In the genomic region with DNA sequence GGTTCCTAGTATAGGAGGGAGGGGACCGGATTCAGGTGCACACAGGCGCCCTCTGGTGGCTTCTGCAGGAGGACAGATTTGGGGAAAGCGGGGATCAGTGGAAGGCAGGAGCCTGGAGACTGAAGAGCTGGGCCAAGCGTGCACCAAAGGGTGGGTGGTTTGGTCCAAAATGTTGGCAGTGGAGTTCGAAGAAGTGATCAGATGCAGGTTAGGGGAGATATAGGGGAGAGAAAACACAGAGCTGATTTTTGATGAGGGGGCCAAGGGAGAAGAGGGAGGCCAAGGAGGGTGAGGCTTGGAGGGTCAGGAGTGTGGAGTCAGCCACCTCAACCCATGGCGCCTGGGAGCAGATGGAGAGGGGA, we compare ENCODE assay signal across 8 cellular contexts. TPM values are rescaled to one million over a fixed set of nuclear protein-coding genes. Genes with fewer than 3 reads are reported as not detected.
DNase-seq lines count a peak whose midpoint lies in the region; ATAC-seq, FAIRE-seq and TF ChIP-seq lines count a peak whose summit lies in the region.

No MANE protein-coding gene starts in this region.

- 6 to 13% methylated on average over 6 of the region's 6 CpGs for WGBS in GM23248 (ENCODE audit: low coverage in 1 of 2, low lambda C conversion rate in 2 of 2, missing lambda C conversion rate in 2 of 2), 2 experiments

- no peak for ATAC-seq in GM18870 (IDR thresholded peaks at IDR 0.05; ENCODE audit: unreplicated experiment)

- H3K27ac ChIP-seq in GM23248: no peak overlapping the region
- peak overlapping the region; percentile 60 for H3K27ac ChIP-seq in WERI-Rb-1
- H3K27ac ChIP-seq in breast epithelium: peak overlapping the region; percentile 29 to 79
- H3K27ac ChIP-seq in kidney (ENCODE audit: low read depth in 2 of 2, low read length in 2 of 2): no peak overlapping the region

- in situ Hi-C loops in GM23248 (cut with MboI): no loop called here

- H3K9me3 ChIP-seq in GM23248 (ENCODE audit: low read depth) (no peaks in the 10 kb centered on the region), WERI-Rb-1 (ENCODE audit: severe bottlenecking) (no peaks in the 10 kb centered on the region), breast epithelium (no peaks in the 10 kb centered on the region), kidney (ENCODE audit: control insufficient read depth in 1 of 2, low read length in 2 of 2) (no peaks in the 10 kb centered on the region)

- H3K27me3 ChIP-seq in GM23248 (replicated peaks; ENCODE audit: insufficient read depth): no peaks in the 10 kb centered on the region
- H3K27me3 ChIP-seq in WERI-Rb-1 (ENCODE audit: insufficient read depth, low read depth, severe bottlenecking): no peaks in the 10 kb centered on the region
- no peaks in the 10 kb centered on the region for H3K27me3 ChIP-seq in breast epithelium

- no peaks in the 10 kb centered on the region for H3K79me2 ChIP-seq in GM23248 (ENCODE audit: insufficient read depth)

- intact Hi-C loops in breast epithelium (cut with DNase I; ENCODE audit: low total_unique reads): loop anchor here (5.0 kb wide), 1 partner anchor 147 kb away; the partner anchor contains the start of gene DNM2
- intact Hi-C loops in kidney (cut with DNase I): no loop called here

- peaks cover 15% of the 10 kb centered on the region for H3F3A ChIP-seq in GM23248 (ENCODE audit: insufficient read depth)

- H4K20me1 ChIP-seq in GM23248 (ENCODE audit: insufficient read depth): no peaks in the 10 kb centered on the region

- DNase-seq in AG08396 (ENCODE audit: low spot score) (peak; percentile 87), GM23248 (peak; percentile 87), NCI-H2171 treated with DMSO at 0.1 percent for 48 hours (lab: John Stamatoyannopoulos, UW) (peak; percentile 76), WERI-Rb-1 (peak; percentile 87), breast epithelium (ENCODE audit: low spot score in 2 of 2) (peak; percentile 64 to 88), kidney (peak; percentile 93)
- DNase-seq in stimulated activated CD4-positive, alpha-beta T cell treated with anti-CD3 and anti-CD28 coated beads, Interleukin-15, amount 100 ng/mL, for 48 hours (ENCODE audit: low read depth in 2 of 2): peak; percentile 63 to 78

- 0 out of 2 replicates have a peak, but pooled peaks cover 11% of the 10 kb centered on the region for H3K4me1 ChIP-seq in GM23248 (ENCODE audit: insufficient read depth)
- no peaks in the 10 kb centered on the region for H3K4me1 ChIP-seq in breast epithelium
- H3K4me1 ChIP-seq in kidney (ENCODE audit: control insufficient read depth in 1 of 2, insufficient read depth in 1 of 2, low read depth in 1 of 2, low read length in 2 of 2): peaks cover 2 to 3% of the 10 kb centered on the region in 2 donors

- H3K9ac ChIP-seq in GM23248 (peak overlapping the region; percentile 44), kidney (ENCODE audit: low read length in 2 of 2) (no peak overlapping the region)

- no peak overlapping the region for H3K4me3 ChIP-seq in GM23248
- H3K4me3 ChIP-seq in WERI-Rb-1 (ENCODE audit: low read depth, low read length): peak overlapping the region; percentile 12
- peak overlapping the region in 1 of 3 donors; percentile 6 for H3K4me3 ChIP-seq in breast epithelium
- no peak overlapping the region for H3K4me3 ChIP-seq in kidney (ENCODE audit: low read length in 2 of 2)

- TF ChIP-seq CTCF in WERI-Rb-1 (IDR thresholded peaks at IDR 0.05; ENCODE audit: low read depth, low read length) (peak; percentile 87), breast epithelium (IDR thresholded peaks at IDR 0.05) (peak; percentile 66 to 87 (median 87)), kidney (IDR thresholded peaks at IDR 0.05; ENCODE audit: borderline replicate concordance, extremely low read depth, insufficient read depth) (peak; percentile 92)

- H2AFZ ChIP-seq in GM23248: peak overlapping the region; percentile 93

- H3K36me3 ChIP-seq in GM23248 (ENCODE audit: low read depth) (no peaks in the 10 kb centered on the region), WERI-Rb-1 (no peaks in the 10 kb centered on the region), breast epithelium (no peaks in the 10 kb centered on the region), kidney (ENCODE audit: control insufficient read depth in 1 of 2, insufficient read depth in 2 of 2, low read length in 2 of 2) (no peaks in the 10 kb centered on the region)

- peak overlapping the region; percentile 57 for H3K4me2 ChIP-seq in GM23248 (ENCODE audit: unreplicated experiment)

- TF ChIP-seq POLR2A in breast epithelium (IDR thresholded peaks at IDR 0.05): no peak

- no peaks in the 10 kb centered on the region for H3K9me2 ChIP-seq in GM23248 (ENCODE audit: insufficient read depth)

- FAIRE-seq in kidney (lab: Jason Lieb, UNC): no peak

RNA-seq across cellular contexts. Expression of gene CARM1, which starts 6.8 kb away (rescaled TPM):
- 41.9 and 42.4 TPM in 2 replicates for total RNA-seq in GM23248 (2014; rRNA removed; shearing (Covaris generic))
- polyA plus RNA-seq in GM23248 (2016; fragmentation: Nextera tagmentation; extraction: Ambion mirVana) (5.3 TPM in 2 replicates), kidney (ENCODE audit: insufficient read depth, low read depth, low replicate concordance) (21.9 TPM)
- total RNA-seq in breast epithelium (10 to 100 TPM; 11.6 to 17.3 (median 17.0) TPM), kidney (41.2 TPM)

RNA-seq across cellular contexts. Expression of gene C19orf38, which starts 16.3 kb away (rescaled TPM):
- total RNA-seq in GM23248 (2014; rRNA removed; shearing (Covaris generic)): 0.22 TPM in 1 of 2 replicates, not detected in the other
- polyA plus RNA-seq in GM23248 (2016; fragmentation: Nextera tagmentation; extraction: Ambion mirVana) (0.20 and 0.42 TPM in 2 replicates), kidney (ENCODE audit: insufficient read depth, low read depth, low replicate concordance) (2.4 TPM)
- total RNA-seq in breast epithelium (1 to 10 TPM; 1.3 to 2.7 (median 2.0) TPM), kidney (3.3 TPM)

RNA-seq across cellular contexts. Expression of gene TMED1, which starts 28.5 kb away (rescaled TPM):
- total RNA-seq in GM23248 (2014; rRNA removed; shearing (Covaris generic)): 58.7 and 66.4 TPM in 2 replicates
- polyA plus RNA-seq in GM23248 (2016; fragmentation: Nextera tagmentation; extraction: Ambion mirVana): 66.7 and 68.2 TPM in 2 replicates
- total RNA-seq in breast epithelium: 10 to 100 TPM; 27.2 to 51.2 (median 42.4) TPM
- 36.0 TPM for total RNA-seq in kidney
- 60.6 TPM for polyA plus RNA-seq in kidney (ENCODE audit: insufficient read depth, low read depth, low replicate concordance)

Comparison
In these comparisons a context has a peak if more than half of its experiments do, and no peak if none do; other contexts are left out.
1. H3K27ac ChIP-seq: peak in WERI-Rb-1 (single experiment) and breast epithelium (2 of 2); none in GM23248 (single experiment) and kidney (0 of 2).
2. Peak in every context shown above with its lines, with median percentiles within 50 percentile points of each other: DNase-seq and CTCF ChIP-seq.